8 cellular contexts compared by ENCODE assay signal in genomic region chr7:101667399-101667798, GRCh38. TPM values are rescaled to one million over a fixed set of nuclear protein-coding genes. Genes with fewer than 3 reads are reported as not detected.
"Had no signal": no experiment of that assay in that cellular context is flagged by ENCODE, and none has a peak within 500 bp of the region (broad histone marks: within the 10 kb centered on the region; RNA-seq: fewer than 3 reads in every experiment).

No MANE protein-coding gene starts in this region.

- DNase-seq: H9, HCEC 1CT, IMR-90, KG1 had no signal

- ATAC-seq: GM23338, K562 had no signal

- H3K27ac Mint-ChIP-seq: GM23338 had no signal

- H3K4me2 ChIP-seq: GM23338 had no signal

- H3K4me3 ChIP-seq: GM23338, K562 had no signal

- H3K4me3 Mint-ChIP-seq: GM23338, H9 had no signal

RNA-seq across cellular contexts. Expression of gene MYL10, which starts 38.3 kb away (rescaled TPM):
- total RNA-seq: GM23338, H1, HT-29, IMR-90, K562 had no signal
- polyA plus RNA-seq: IMR-90, K562 had no signal
